Comparison of ENCODE assay signal across 8 cellular contexts in the genomic region with DNA sequence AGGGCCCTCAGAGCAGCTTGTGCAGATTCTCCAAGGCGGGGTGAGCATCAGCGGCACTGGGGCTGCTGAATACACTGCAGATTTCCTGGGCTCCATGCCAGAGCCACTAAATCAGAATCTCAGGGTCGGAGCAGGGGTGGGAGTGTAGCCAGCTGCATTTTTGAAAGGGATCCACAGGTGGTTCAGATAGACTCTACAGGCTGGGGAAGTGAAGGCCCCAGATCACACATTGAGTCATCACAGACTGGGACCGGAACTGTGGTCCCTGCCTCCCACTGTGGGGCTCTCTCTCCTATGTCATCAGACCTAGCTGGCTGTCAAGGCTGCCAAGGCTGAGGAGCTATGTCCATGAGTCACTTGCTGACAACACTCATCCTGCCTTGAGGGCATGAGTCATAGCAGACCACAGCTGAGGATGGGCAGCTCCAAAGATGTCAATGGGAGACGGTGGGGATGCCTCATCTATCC.
DNase-seq lines count a peak whose midpoint lies in the region; ATAC-seq and TF ChIP-seq lines count a peak whose summit lies in the region.

No MANE protein-coding gene starts in this region.

- no peaks in the 10 kb centered on the region for H3K36me3 Mint-ChIP-seq in activated T-helper 17 cell treated with anti-CD3 and anti-CD28 coated beads, Interleukin-2, amount 50 U/mL, for 72 hours (ENCODE audit: low read depth)

- H3K4me1 ChIP-seq in left ventricle myocardium inferior = no peaks in the 10 kb centered on the region

- no peaks in the 10 kb centered on the region for H3K9me3 ChIP-seq in left ventricle myocardium inferior (replicated peaks)

- no peaks in the 10 kb centered on the region for H3K27me3 Mint-ChIP-seq in activated T-helper 17 cell treated with anti-CD3 and anti-CD28 coated beads, Interleukin-2, amount 50 U/mL, for 72 hours

- no peak overlapping the region for H3K27ac ChIP-seq in left ventricle myocardium inferior (replicated peaks)

- H3K36me3 ChIP-seq in left ventricle myocardium inferior = no peaks in the 10 kb centered on the region

- no peak for DNase-seq in Right ventricle myocardium superior
- no peak for DNase-seq in left ventricle myocardium inferior
- DNase-seq in NCI-H446 treated with DMSO at 0.1 percent for 48 hours (lab: John Stamatoyannopoulos, UW) = peak; percentile 54
- DNase-seq in islet precursor cell = peak; percentile 93
- DNase-seq in stimulated activated CD8-positive, alpha-beta memory T cell treated with anti-CD3 and anti-CD28 coated beads, Interleukin-4, amount 100 ng/mL, for 48 hours = peak; percentile 68
- no peak for DNase-seq in NCI-H187 treated with DMSO at 0.1 percent for 48 hours (lab: John Stamatoyannopoulos, UW)

- H3K4me3 ChIP-seq in left ventricle myocardium inferior = no peak overlapping the region

- H3K27me3 ChIP-seq in left ventricle myocardium inferior (ENCODE audit: low read depth) = no peaks in the 10 kb centered on the region

- no peak for TF ChIP-seq CTCF in left ventricle myocardium inferior (IDR thresholded peaks at IDR 0.05; ENCODE audit: borderline replicate concordance)

- intact Hi-C loops in Right ventricle myocardium superior (cut with DNase I) = no loop called here
- intact Hi-C loops in left ventricle myocardium inferior (cut with micrococcal nuclease) = no loop called here

- peaks cover 5% of the 10 kb centered on the region for H3K4me1 Mint-ChIP-seq in activated T-helper 17 cell treated with anti-CD3 and anti-CD28 coated beads, Interleukin-2, amount 50 U/mL, for 72 hours

- no peak overlapping the region for H3K4me3 Mint-ChIP-seq in activated T-helper 17 cell treated with anti-CD3 and anti-CD28 coated beads, Interleukin-2, amount 50 U/mL, for 72 hours

- no peaks in the 10 kb centered on the region for H3K9me3 Mint-ChIP-seq in activated T-helper 17 cell treated with anti-CD3 and anti-CD28 coated beads, Interleukin-2, amount 50 U/mL, for 72 hours

- peak; percentile 25 for ATAC-seq in Right ventricle myocardium superior (ENCODE audit: poor library complexity)
- ATAC-seq in HG02840 (IDR thresholded peaks at IDR 0.05; ENCODE audit: low FRiP score, unreplicated experiment) = peak; percentile 97
- ATAC-seq in activated T-helper 17 cell treated with anti-CD3 and anti-CD28 coated beads, Interleukin-2, amount 50 U/mL, for 72 hours (replicated peaks) = peak; percentile 99

- H3K27ac Mint-ChIP-seq in activated T-helper 17 cell treated with anti-CD3 and anti-CD28 coated beads, Interleukin-2, amount 50 U/mL, for 72 hours = peak overlapping the region; percentile 66

Comparison
In these comparisons a context has a peak if more than half of its experiments do, and no peak if none do; other contexts are left out.
1. ATAC-seq: peak in every context shown above with its lines; median percentile 99 in activated T-helper 17 cell treated with anti-CD3 and anti-CD28 coated beads, Interleukin-2, amount 50 U/mL, for 72 hours; 97 in HG02840; 25 in Right ventricle myocardium superior.
2. DNase-seq: peak in NCI-H446 treated with DMSO at 0.1 percent for 48 hours (single experiment), islet precursor cell (single experiment) and stimulated activated CD8-positive, alpha-beta memory T cell treated with anti-CD3 and anti-CD28 coated beads, Interleukin-4, amount 100 ng/mL, for 48 hours (single experiment); none in Right ventricle myocardium superior (single experiment), left ventricle myocardium inferior (single experiment) and NCI-H187 treated with DMSO at 0.1 percent for 48 hours (single experiment).